16 cellular contexts compared by ENCODE assay signal in genomic region chr22:31879585-31879984, GRCh38.
A peak's percentile ranks its signal among the peaks of the same experiment; 100 is the strongest.
DNase-seq lines count a peak whose midpoint lies in the region; TF ChIP-seq lines count a peak whose summit lies in the region.
"Had no signal": no experiment of that assay in that cellular context is flagged by ENCODE, and none has a peak within 500 bp of the region (broad histone marks: within the 10 kb centered on the region; RNA-seq: fewer than 3 reads in every experiment).

No MANE protein-coding gene starts in this region.

- H3K9me3 ChIP-seq in HUES48 (ENCODE audit: control insufficient read depth, insufficient read depth, low read length) (no peaks in the 10 kb centered on the region), Caco-2 (no peaks in the 10 kb centered on the region)
- H3K9me3 ChIP-seq: BLaER1 treated with 17β-estradiol and CSF1 and Interleukin-3, amounts not matched to agents 10 nM and 100 nM had no signal

- no peaks in the 10 kb centered on the region for H3K27me3 ChIP-seq in HUES48 (ENCODE audit: control insufficient read depth, insufficient read depth, low read length)
- no peaks in the 10 kb centered on the region for H3K27me3 ChIP-seq in Caco-2 (replicated peaks; ENCODE audit: control insufficient read depth, insufficient read depth, low read length)
- H3K27me3 ChIP-seq: BLaER1 treated with 17β-estradiol and CSF1 and Interleukin-3, amounts not matched to agents 10 nM and 100 nM had no signal

- H3K4me3 Mint-ChIP-seq in neural crest cell (no peak overlapping the region), type B pancreatic cell (no peak overlapping the region), Caco-2 (ENCODE audit: unreplicated experiment) (no peak overlapping the region)
- H3K4me3 Mint-ChIP-seq: B cell; CD8-positive, alpha-beta T cell; GM23338; HFFc6 had no signal

- TF ChIP-seq CTCF in neural crest cell (conservative IDR thresholded peaks at IDR 0.05), result no peak
- TF ChIP-seq CTCF in type B pancreatic cell (conservative IDR thresholded peaks at IDR 0.05), result no peak
- no peak for TF ChIP-seq CTCF in Caco-2 (IDR thresholded peaks at IDR 0.05; ENCODE audit: insufficient read depth in 1 of 2, low read depth in 1 of 2, low read length in 1 of 2, severe bottlenecking in 1 of 2, unreplicated experiment in 1 of 2)

- CTCF ChIA-PET in Caco-2 (lab: Charles Lee), result interaction anchor here (0.9 kb wide), 1 partner anchor 91 kb away, joined by 3 read pairs; no protein-coding TSS in a partner anchor

- H3K36me3 ChIP-seq in HUES48 (ENCODE audit: control insufficient read depth, insufficient read depth, low read length), result peaks cover 20% of the 10 kb centered on the region; the same call in 1 of the 2 replicates
- H3K36me3 ChIP-seq in Caco-2 (ENCODE audit: control insufficient read depth, insufficient read depth, low read length), result peaks cover 1% of the 10 kb centered on the region; the same call in 1 of the 2 replicates

- POLR2A ChIA-PET in Caco-2 (lab: Charles Lee), result no interaction called here

- DNase-seq in cerebellar cortex (ENCODE audit: low spot score) (peak; percentile 62), neural crest cell (ENCODE audit: low read depth, low spot score) (no peak), type B pancreatic cell (ENCODE audit: extremely low spot score, unreplicated experiment) (no peak), NCI-H1092 (lab: John Stamatoyannopoulos, UW) (no peak), AG08395 (ENCODE audit: low spot score) (no peak), midbrain (lab: John Stamatoyannopoulos, UW) (no peak), Caco-2 (no peak)
- DNase-seq: 8988T; CD8-positive, alpha-beta T cell; COR-L47; GDM1; HFFc6 had no signal

- H3K9me3 Mint-ChIP-seq in neural crest cell, result no peaks in the 10 kb centered on the region
- no peaks in the 10 kb centered on the region for H3K9me3 Mint-ChIP-seq in type B pancreatic cell
- no peaks in the 10 kb centered on the region for H3K9me3 Mint-ChIP-seq in Caco-2 (ENCODE audit: unreplicated experiment)
- H3K9me3 Mint-ChIP-seq: CD8-positive, alpha-beta T cell; GM23338; HFFc6 had no signal

- no peaks in the 10 kb centered on the region for H3K4me1 Mint-ChIP-seq in neural crest cell
- H3K4me1 Mint-ChIP-seq in type B pancreatic cell (ENCODE audit: unreplicated experiment), result peaks cover 33% of the 10 kb centered on the region
- H3K4me1 Mint-ChIP-seq in Caco-2 (ENCODE audit: low read depth, unreplicated experiment), result no peaks in the 10 kb centered on the region
- H3K4me1 Mint-ChIP-seq: B cell, GM23338 had no signal

- no peak overlapping the region for H3K27ac ChIP-seq in HUES48 (ENCODE audit: low read depth, low read length)
- H3K27ac ChIP-seq: BLaER1 treated with 17β-estradiol and CSF1 and Interleukin-3, amounts not matched to agents 10 nM and 100 nM had no signal

- peak overlapping the region; percentile 7 for H3K27ac Mint-ChIP-seq in neural crest cell (ENCODE audit: unreplicated experiment)
- H3K27ac Mint-ChIP-seq in type B pancreatic cell, result peak overlapping the region; percentile 34
- H3K27ac Mint-ChIP-seq in Caco-2 (ENCODE audit: unreplicated experiment), result no peak overlapping the region
- H3K27ac Mint-ChIP-seq: B cell; CD8-positive, alpha-beta T cell; GM23338; HFFc6 had no signal

- H3K36me3 Mint-ChIP-seq in neural crest cell (ENCODE audit: low read depth), result peaks cover 4% of the 10 kb centered on the region
- H3K36me3 Mint-ChIP-seq in type B pancreatic cell, result peaks cover 11% of the 10 kb centered on the region
- H3K36me3 Mint-ChIP-seq in Caco-2 (ENCODE audit: insufficient read depth, unreplicated experiment), result peaks cover 6% of the 10 kb centered on the region

- intact Hi-C loops in Caco-2 (cut with micrococcal nuclease; ENCODE audit: unreplicated experiment), result no loop called here

- H3K27me3 Mint-ChIP-seq in neural crest cell (ENCODE audit: low read depth) (no peaks in the 10 kb centered on the region), type B pancreatic cell (no peaks in the 10 kb centered on the region), Caco-2 (ENCODE audit: insufficient read depth, unreplicated experiment) (no peaks in the 10 kb centered on the region)
- H3K27me3 Mint-ChIP-seq: B cell had no signal

- H3K4me3 ChIP-seq in HUES48 (ENCODE audit: low read depth, low read length), result no peak overlapping the region
- H3K4me3 ChIP-seq in Caco-2 (ENCODE audit: low read depth, low read length), result no peak overlapping the region
- H3K4me3 ChIP-seq: BLaER1 treated with 17β-estradiol and CSF1 and Interleukin-3, amounts not matched to agents 10 nM and 100 nM; GM23338 had no signal

- H3K9ac ChIP-seq in HUES48 (ENCODE audit: low read depth, low read length), result 0 out of 2 replicates have a peak overlapping the region, but pooled peaks have one; percentile 12
- H3K9ac ChIP-seq: BLaER1 treated with 17β-estradiol and CSF1 and Interleukin-3, amounts not matched to agents 10 nM and 100 nM had no signal

- no TSS peak for BruUV-seq in Caco-2 (replicated peaks; lab: Mats Ljungman, UMichigan)

- H3K4me1 ChIP-seq in HUES48 (ENCODE audit: control insufficient read depth, insufficient read depth, low read length) (no peaks in the 10 kb centered on the region), Caco-2 (no peaks in the 10 kb centered on the region; the same call in 1 of the 2 replicates)
